ENCODE assay signal across 10 cellular contexts in the genomic region with DNA sequence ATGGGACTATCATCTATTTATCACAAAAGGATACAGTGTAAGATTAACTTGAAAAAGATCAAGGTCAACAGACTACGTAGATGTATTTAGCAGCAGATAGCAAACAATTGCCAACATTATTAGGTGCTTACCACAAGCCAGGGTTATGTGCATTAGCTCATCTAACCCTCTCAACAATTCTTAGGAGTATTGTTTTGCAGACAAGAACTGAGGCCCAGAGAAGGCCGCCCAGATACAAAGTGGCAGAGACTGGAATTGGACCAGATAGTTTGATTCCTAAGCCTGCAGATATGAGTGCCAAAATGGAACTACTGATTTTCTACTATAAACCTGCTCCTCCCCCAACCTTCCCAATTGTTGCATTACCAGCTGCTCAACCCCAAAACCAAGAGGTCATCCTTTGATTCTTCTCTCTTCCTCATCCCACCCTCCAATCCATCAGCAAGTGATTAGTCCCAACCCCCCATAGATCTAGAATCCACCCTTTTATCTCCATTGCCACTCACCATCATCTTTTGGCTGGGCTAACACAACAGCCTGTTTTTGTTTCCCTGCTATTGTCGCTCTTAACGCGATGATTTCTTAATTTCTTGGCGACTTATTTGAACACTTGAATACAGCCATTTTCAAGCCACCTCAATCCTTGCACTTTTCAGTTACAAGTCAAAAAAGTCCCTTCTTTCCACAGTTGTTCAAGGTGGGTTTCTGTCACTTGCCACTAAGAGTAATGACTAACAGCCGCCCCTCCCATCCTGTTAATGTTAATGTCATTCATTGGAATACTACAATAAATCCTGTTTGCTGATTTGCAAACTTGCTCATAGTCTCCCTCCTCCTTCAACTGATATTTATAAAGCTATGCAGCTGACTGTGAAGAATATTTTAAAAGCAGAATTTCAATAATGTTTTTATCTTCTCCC. TPM values are rescaled to one million over a fixed set of nuclear protein-coding genes. Genes with fewer than 3 reads are reported as not detected.
A peak's percentile ranks its signal among the peaks of the same experiment; 100 is the strongest.
DNase-seq lines count a peak whose midpoint lies in the region; ATAC-seq and TF ChIP-seq lines count a peak whose summit lies in the region.
"Had no signal": no experiment of that assay in that cellular context is flagged by ENCODE, and none has a peak within 500 bp of the region (broad histone marks: within the 10 kb centered on the region; RNA-seq: fewer than 3 reads in every experiment).

No MANE protein-coding gene starts in this region.

- peak overlapping the region in 1 of 10 donors; percentile 7 for H3K27ac ChIP-seq in heart right ventricle

- intact Hi-C loops in heart right ventricle (cut with DNase I): loop anchor here in 5 of 10 donors (5.0 to 10.0 kb wide), 5 partner anchors 53 to 103 kb away; a partner anchor contains a TSS

- H3K27ac Mint-ChIP-seq in mesothelial cell of epicardium: no peak overlapping the region

- H3K9me3 ChIP-seq in adipocyte (ENCODE audit: control insufficient read depth, low read length): no peaks in the 10 kb centered on the region
- peaks cover 0 to under 1% (median 0%) of the 10 kb centered on the region in 11 donors for H3K9me3 ChIP-seq in heart right ventricle
- H3K9me3 ChIP-seq: gastroesophageal sphincter, right atrium auricular region had no signal

- 75 to 76% methylated on average over 7 of the region's 7 CpGs for WGBS in heart right ventricle, 2 donors

- H3K27me3 ChIP-seq in adipocyte (replicated peaks; ENCODE audit: control insufficient read depth, insufficient read depth, low read length) (no peaks in the 10 kb centered on the region), heart right ventricle (no peaks in the 10 kb centered on the region)
- H3K27me3 ChIP-seq: gastroesophageal sphincter, right atrium auricular region had no signal

- no peaks in the 10 kb centered on the region for H3K9me3 Mint-ChIP-seq in mesothelial cell of epicardium

- peak overlapping the region; percentile 5 for H3K4me3 Mint-ChIP-seq in mesothelial cell of epicardium

- peaks cover 44% of the 10 kb centered on the region for H3K4me1 Mint-ChIP-seq in mesothelial cell of epicardium

- H3K36me3 Mint-ChIP-seq in mesothelial cell of epicardium: peaks cover 17% of the 10 kb centered on the region

- H3K36me3 ChIP-seq in adipocyte (ENCODE audit: control insufficient read depth, insufficient read depth, low read length, severe bottlenecking): peaks cover 9% of the 10 kb centered on the region
- peaks cover 0 to 39% (median 4%) of the 10 kb centered on the region in 9 donors for H3K36me3 ChIP-seq in heart right ventricle
- H3K36me3 ChIP-seq: right atrium auricular region had no signal

- H3K27me3 Mint-ChIP-seq in mesothelial cell of epicardium (ENCODE audit: low read depth): no peaks in the 10 kb centered on the region

- H3K4me1 ChIP-seq in adipocyte (ENCODE audit: control insufficient read depth, insufficient read depth, low read length): peaks cover 24% of the 10 kb centered on the region
- peaks cover 0 to 62% (median 30%) of the 10 kb centered on the region in 9 donors for H3K4me1 ChIP-seq in heart right ventricle

- peak; percentile 28 for DNase-seq in stimulated activated CD4-positive, alpha-beta T cell treated with anti-CD3 and anti-CD28 coated beads, Interleukin-4, amount 100 ng/mL, for 24 hours
- no peak for DNase-seq in stimulated activated CD4-positive, alpha-beta T cell treated with anti-CD3 and anti-CD28 coated beads, Interleukin-4, amount 100 ng/mL, for 1 hour
- no peak for DNase-seq in adipocyte (ENCODE audit: low read depth)
- DNase-seq in mesothelial cell of epicardium (ENCODE audit: low spot score in 2 of 2, unreplicated experiment in 2 of 2): no peak
- DNase-seq in hepatic stellate cell (ENCODE audit: low spot score): no peak
- DNase-seq in HPDE6-E6E7 (ENCODE audit: extremely low spot score): no peak
- DNase-seq in heart right ventricle: no peak
- no peak for DNase-seq in NCI-H128 (lab: John Stamatoyannopoulos, UW; ENCODE audit: unreplicated experiment)

- H3K4me3 ChIP-seq in adipocyte (ENCODE audit: low read length): peak overlapping the region; percentile 91
- H3K4me3 ChIP-seq in heart right ventricle: no peak overlapping the region

- no peak for TF ChIP-seq CTCF in mesothelial cell of epicardium (IDR thresholded peaks at IDR 0.05; ENCODE audit: unreplicated experiment)
- TF ChIP-seq CTCF in heart right ventricle (IDR thresholded peaks at IDR 0.05): no peak

- ATAC-seq in heart right ventricle: no peak
- ATAC-seq: gastroesophageal sphincter had no signal

- H3K9ac ChIP-seq in adipocyte (ENCODE audit: low read length): no peak overlapping the region

RNA-seq across cellular contexts. Expression of a gene that starts 2.7 kb away (rescaled TPM):
- 131 to 144 TPM (median 137 TPM) in 3 replicates for total RNA-seq in mesothelial cell of epicardium
- total RNA-seq in heart right ventricle: 10 to 100 TPM; 67.5 to 98.7 (median 78.3) TPM
- 10 to 100 TPM; 18.7 to 25.3 TPM for polyA plus RNA-seq in heart right ventricle
